Comparison of ENCODE assay signal across 20 cellular contexts in genomic region chr10:123888751-123889150, GRCh38. TPM values are rescaled to one million over a fixed set of nuclear protein-coding genes. Genes with fewer than 3 reads are reported as not detected.
DNase-seq lines count a peak whose midpoint lies in the region; ATAC-seq, FAIRE-seq and TF ChIP-seq lines count a peak whose summit lies in the region.
"Had no signal": no experiment of that assay in that cellular context is flagged by ENCODE, and none has a peak within 500 bp of the region (broad histone marks: within the 10 kb centered on the region; RNA-seq: fewer than 3 reads in every experiment).

No MANE protein-coding gene starts in this region.

- DNase-seq in coronary artery (ENCODE audit: low spot score) (peak; percentile 35), mesendoderm (no peak), posterior vena cava (ENCODE audit: low spot score) (peak; percentile 58), tibial artery (no peak), hepatocyte (ENCODE audit: low spot score) (no peak), left lobe of liver (ENCODE audit: low spot score) (no peak), HepG2 (ENCODE audit: low spot score) (no peak), left lung (no peak)
- DNase-seq: BE2C; CD4-positive, alpha-beta memory T cell; DMS79; GM23248 had no signal

- CTCF ChIA-PET in HepG2 (lab: Yijun Ruan, JAX; ENCODE audit: low intra/inter-chr PET ratio, low total read pairs), result no interaction called here

- H3K9me2 ChIP-seq in hepatocyte (replicated peaks; ENCODE audit: insufficient read depth), result no peaks in the 10 kb centered on the region

- peak overlapping the region; percentile 66 for H3K23ac ChIP-seq in mesendoderm (ENCODE audit: low read length)

- FAIRE-seq in HepG2 (lab: Jason Lieb, UNC), result no peak
- FAIRE-seq: A549, GM12878, H54 had no signal

- no peak overlapping the region for H2BK120ac ChIP-seq in mesendoderm (ENCODE audit: low read depth, low read length)

- BruUV-seq in HepG2 (replicated peaks; lab: Mats Ljungman, UMichigan), result no TSS peak

- no peaks in the 10 kb centered on the region for H3K79me2 ChIP-seq in mesendoderm (ENCODE audit: control insufficient read depth, insufficient read depth, low read length)
- H3K79me2 ChIP-seq in hepatocyte, result no peaks in the 10 kb centered on the region
- H3K79me2 ChIP-seq in HepG2 (ENCODE audit: insufficient read depth, low read length), result no peaks in the 10 kb centered on the region

- H3K9me3 ChIP-seq in tibial artery (no peaks in the 10 kb centered on the region), hepatocyte (ENCODE audit: low read depth) (no peaks in the 10 kb centered on the region), HepG2 (ENCODE audit: low read length) (no peaks in the 10 kb centered on the region), left lung (no peaks in the 10 kb centered on the region)
- H3K9me3 ChIP-seq: A549, BE2C had no signal

- H3K27ac ChIP-seq in coronary artery, result peak overlapping the region in 1 of 2 donors; percentile 97
- H3K27ac ChIP-seq in mesendoderm (ENCODE audit: low read depth, low read length), result no peak overlapping the region
- peak overlapping the region; percentile 98 to 100 for H3K27ac ChIP-seq in tibial artery
- no peak overlapping the region for H3K27ac ChIP-seq in hepatocyte
- no peak overlapping the region for H3K27ac ChIP-seq in HepG2 (ENCODE audit: extremely low read length, insufficient read depth, low read length)
- no peak overlapping the region for H3K27ac ChIP-seq in left lung
- H3K27ac ChIP-seq: A549, C4-2B, GM23248 had no signal

- H3K36me3 ChIP-seq in mesendoderm (ENCODE audit: control insufficient read depth, insufficient read depth, low read length) (no peaks in the 10 kb centered on the region), tibial artery (no peaks in the 10 kb centered on the region), hepatocyte (replicated peaks; ENCODE audit: insufficient read depth, low read depth) (no peaks in the 10 kb centered on the region), HepG2 (replicated peaks in 1 of 2; ENCODE audit: control insufficient read depth in 1 of 2, insufficient read depth in 2 of 2, low read length in 2 of 2) (no peaks in the 10 kb centered on the region), left lung (no peaks in the 10 kb centered on the region)
- H3K36me3 ChIP-seq: BE2C had no signal

- H4K8ac ChIP-seq in mesendoderm (ENCODE audit: low read depth, low read length), result no peak overlapping the region

- H4K20me1 ChIP-seq in hepatocyte (ENCODE audit: insufficient read depth, poor library complexity, severe bottlenecking) (no peaks in the 10 kb centered on the region), HepG2 (ENCODE audit: insufficient read depth, low read length) (no peaks in the 10 kb centered on the region)

- POLR2A ChIA-PET in HepG2 (lab: Yijun Ruan, JAX), result no interaction called here

- no peak for TF ChIP-seq POLR2A in HepG2 (IDR thresholded peaks at IDR 0.05; ENCODE audit: insufficient read depth in 1 of 2, low read depth in 2 of 2, low read length in 2 of 2)

- no peaks in the 10 kb centered on the region for H3K79me1 ChIP-seq in mesendoderm (ENCODE audit: low read length)

- WGBS in mesendoderm (ENCODE audit: extremely low coverage, insufficient coverage, low lambda C conversion rate), result no CpG with 5 or more reads among the region's 5 CpGs
- 82% methylated on average over 5 of the region's 5 CpGs for WGBS in hepatocyte (ENCODE audit: low lambda C conversion rate, missing lambda C conversion rate)
- 22% methylated on average over 3 of the region's 5 CpGs for WGBS in HepG2 (ENCODE audit: low lambda C conversion rate)

- H2BK5ac ChIP-seq in mesendoderm (ENCODE audit: low read length), result no peak overlapping the region

- no peak for TF ChIP-seq CTCF in coronary artery (IDR thresholded peaks at IDR 0.05)
- TF ChIP-seq CTCF in tibial artery (IDR thresholded peaks at IDR 0.05), result no peak
- TF ChIP-seq CTCF in hepatocyte (IDR thresholded peaks at IDR 0.05; ENCODE audit: poor library complexity), result no peak
- TF ChIP-seq CTCF in HepG2 (CRISPR knock-in tag; IDR thresholded peaks at IDR 0.05), result no peak
- no peak for TF ChIP-seq CTCF in left lung (IDR thresholded peaks at IDR 0.05)

- H3K56ac ChIP-seq in mesendoderm (ENCODE audit: low read length), result no peak overlapping the region

- no peak overlapping the region for H2BK15ac ChIP-seq in mesendoderm (replicated peaks; ENCODE audit: low read depth)

- H3K4ac ChIP-seq in mesendoderm (ENCODE audit: low read depth, low read length), result no peak overlapping the region

- intact Hi-C loops in posterior vena cava (cut with DNase I) (loop anchor here in 1 of 2 donors (5.0 kb wide), 1 partner anchor 106 kb away; no protein-coding TSS in a partner anchor), tibial artery (cut with DNase I; ENCODE audit: low total_unique reads) (no loop called here), HepG2 (cut with micrococcal nuclease; ENCODE audit: unreplicated experiment) (no loop called here), left lung (cut with DNase I) (no loop called here)

- no peak for ATAC-seq in left lobe of liver
- ATAC-seq in HepG2, result no peak
- ATAC-seq in left lung, result no peak
- ATAC-seq: A549, GM12878, HCT116 had no signal

- TF ChIP-seq RAD21 in HepG2 (CRISPR knock-in tag; IDR thresholded peaks at IDR 0.05), result no peak

- H3K4me3 ChIP-seq in coronary artery (peak overlapping the region; percentile 86), mesendoderm (ENCODE audit: low read length) (no peak overlapping the region), tibial artery (no peak overlapping the region), hepatocyte (no peak overlapping the region), HepG2 (replicated peaks in 1 of 3; ENCODE audit: insufficient read depth in 1 of 3, low read depth in 2 of 3, low read length in 3 of 3) (no peak overlapping the region), left lung (no peak overlapping the region)
- H3K4me3 ChIP-seq: A549, GM12878, GM23248 had no signal

- in situ Hi-C loops in HepG2 (cut with HindIII; ENCODE audit: extremely low pct_ligation_motif_present, low pct_unique_long_range_greater_than_20kb), result no loop called here

- H3K18ac ChIP-seq in mesendoderm (ENCODE audit: low read length), result no peak overlapping the region

- H3K4me2 ChIP-seq in mesendoderm (ENCODE audit: low read length) (no peak overlapping the region), hepatocyte (no peak overlapping the region), HepG2 (ENCODE audit: low read depth, low read length) (no peak overlapping the region)
- H3K4me2 ChIP-seq: A549 had no signal

- H3K9ac ChIP-seq in mesendoderm (ENCODE audit: low read length), result no peak overlapping the region
- no peak overlapping the region for H3K9ac ChIP-seq in HepG2 (ENCODE audit: insufficient read depth, low read depth, low read length)
- H3K9ac ChIP-seq: GM23248 had no signal

- TF ChIP-seq EP300 in HepG2 (IDR thresholded peaks at IDR 0.05; ENCODE audit: low read depth in 2 of 2, low read length in 2 of 2) (no peak), HepG2 (CRISPR knock-in tag; IDR thresholded peaks at IDR 0.05; ENCODE audit: borderline replicate concordance) (no peak)

- H2AFZ ChIP-seq in hepatocyte (no peak overlapping the region), HepG2 (ENCODE audit: low read length) (no peak overlapping the region)
- H2AFZ ChIP-seq: GM23248 had no signal

- H3K27me3 ChIP-seq in mesendoderm (ENCODE audit: insufficient read depth, low read length, poor library complexity) (no peaks in the 10 kb centered on the region), tibial artery (no peaks in the 10 kb centered on the region), hepatocyte (peaks cover 29% of the 10 kb centered on the region), HepG2 (ENCODE audit: control insufficient read depth in 1 of 2, insufficient read depth in 2 of 2, low read length in 2 of 2) (peaks cover 0 to 4% of the 10 kb centered on the region in 2 experiments; a peak in 2 of 5 replicates), left lung (peaks cover 10 to 42% of the 10 kb centered on the region in 2 donors)
- H3K27me3 ChIP-seq: BE2C had no signal

- H3K4me1 ChIP-seq in mesendoderm (ENCODE audit: control insufficient read depth, low read depth, low read length) (no peaks in the 10 kb centered on the region), tibial artery (peaks cover 0 to 68% (median 34%) of the 10 kb centered on the region in 4 donors), hepatocyte (ENCODE audit: insufficient read depth) (peaks cover 4% of the 10 kb centered on the region), HepG2 (ENCODE audit: insufficient read depth, low read length) (no peaks in the 10 kb centered on the region), left lung (no peaks in the 10 kb centered on the region)
- H3K4me1 ChIP-seq: A549, BE2C had no signal

- H2AK5ac ChIP-seq in mesendoderm (ENCODE audit: low read length), result no peak overlapping the region

- H4K5ac ChIP-seq in mesendoderm (ENCODE audit: low read length), result no peak overlapping the region

TF ChIP-seq in HepG2, 621 proteins besides CTCF, POLR2A, EP300 and RAD21 (continues in another document):
- TF ChIP-seq CCAR2 (optimal IDR thresholded peaks at IDR 0.05; ENCODE audit: low read depth, low read length), result no peak

RNA-seq across cellular contexts. Expression of gene CPXM2, which starts 2.9 kb away (rescaled TPM):
- polyA plus RNA-seq in mesendoderm (2013, experiment 1 of 2), result 0.66 TPM
- 0.63 TPM for polyA plus RNA-seq in mesendoderm (2013, experiment 2 of 2)
- 100 to 1,000 TPM in 1 of 2 donors, 10 to 100 TPM in 1; 98.3 to 200 TPM for total RNA-seq in posterior vena cava
- 4.9 and 5.3 TPM in 2 replicates for total RNA-seq in hepatocyte
- 0.88 and 3.7 TPM in 2 replicates for polyA plus RNA-seq in hepatocyte
- total RNA-seq in left lobe of liver, result 0.45 TPM
- total RNA-seq in HepG2 (2016; rRNA removed; fragmentation: Illumina TruSeq; extraction: Trizol), result not detected in 2 replicates
- total RNA-seq in HepG2 (2016; cell fraction: cytosol; rRNA removed; fragmentation: Illumina TruSeq; extraction: Trizol; ENCODE audit: low read depth), result not detected in 2 replicates
- total RNA-seq in HepG2 (2016; cell fraction: insoluble cytoplasmic fraction; rRNA removed; fragmentation: Illumina TruSeq; extraction: Trizol), result not detected in 2 replicates
- not detected in 2 replicates for total RNA-seq in HepG2 (2016; cell fraction: membrane; rRNA removed; fragmentation: Illumina TruSeq; extraction: Trizol)
- not detected in 2 replicates for total RNA-seq in HepG2 (2016; cell fraction: nucleus; rRNA removed; fragmentation: Illumina TruSeq; extraction: Trizol)
- 0.03 and 0.07 TPM in 2 replicates for polyA plus RNA-seq in HepG2 (2011; rRNA removed)
- 0.04 and 0.09 TPM in 2 replicates for polyA plus RNA-seq in HepG2 (2011; cell fraction: cytosol; rRNA removed)
- 0.05 and 0.14 TPM in 2 replicates for polyA plus RNA-seq in HepG2 (2011; cell fraction: nucleus; rRNA removed)
- polyA plus RNA-seq in HepG2 (2012), result 0.13 and 0.16 TPM in 2 replicates
- polyA plus RNA-seq in HepG2 (2016; cell fraction: cytosol; fragmentation: Illumina TruSeq; extraction: Trizol; ENCODE audit: low read depth), result not detected in 2 replicates
- polyA plus RNA-seq in HepG2 (2016; cell fraction: insoluble cytoplasmic fraction; fragmentation: Illumina TruSeq; extraction: Trizol; ENCODE audit: low read depth), result not detected in 2 replicates
- not detected in 2 replicates for polyA plus RNA-seq in HepG2 (2016; cell fraction: membrane; fragmentation: Illumina TruSeq; extraction: Trizol; ENCODE audit: low read depth)
- polyA plus RNA-seq in HepG2 (2016; cell fraction: nucleus; fragmentation: Illumina TruSeq; extraction: Trizol; ENCODE audit: insufficient read depth, low read depth), result not detected in 2 replicates
- 0.06 TPM in 1 of 2 replicates, not detected in the other for polyA minus RNA-seq in HepG2 (2011; rRNA and poly(A)+ RNA removed; ENCODE audit: low replicate concordance)
- not detected in 2 replicates for polyA minus RNA-seq in HepG2 (2011; cell fraction: cytosol; rRNA and poly(A)+ RNA removed)
- not detected in 2 replicates for polyA minus RNA-seq in HepG2 (2011; cell fraction: nucleus; rRNA and poly(A)+ RNA removed)
- total RNA-seq in left lung, result 1 to 10 TPM; 1.5 to 6.5 TPM
- total RNA-seq: CD4-positive, alpha-beta memory T cell; G401; HT-29 had no signal
- polyA plus RNA-seq: A549; AG04450; CD4-positive, alpha-beta memory T cell had no signal

Comparison
In these comparisons a context has a peak if more than half of its experiments do, and no peak if none do; other contexts are left out.
1. DNase-seq: peak in coronary artery (single experiment) and posterior vena cava (single experiment); none in mesendoderm (single experiment), tibial artery (0 of 2), hepatocyte (single experiment), left lobe of liver (single experiment), HepG2 (single experiment) and left lung (0 of 2).
2. H3K27ac ChIP-seq: peak in tibial artery (2 of 2); none in mesendoderm (single experiment), hepatocyte (single experiment), HepG2 (single experiment) and left lung (0 of 2).
3. RNA of gene CPXM2, which starts 2.9 kb away (total RNA-seq): 98.3 to 200 TPM in posterior vena cava; 1.5 to 6.5 TPM in left lung, 4.9 to 5.3 TPM in hepatocyte, 0.45 TPM in left lobe of liver (single experiment) and not detected in HepG2; every median in the first group is over 10 times any median in the second.